Comparison of ENCODE assay signal across 14 cellular contexts in genomic region chr19:14378890-14379289, GRCh38.
DNase-seq lines count a peak whose midpoint lies in the region; ATAC-seq and TF ChIP-seq lines count a peak whose summit lies in the region.
"Had no signal": no experiment of that assay in that cellular context is flagged by ENCODE, and none has a peak within 500 bp of the region (broad histone marks: within the 10 kb centered on the region; RNA-seq: fewer than 3 reads in every experiment).

No MANE protein-coding gene starts in this region.

- peaks cover 55% of the 10 kb centered on the region for H3K4me1 Mint-ChIP-seq in stimulated activated naive CD8-positive, alpha-beta T cell treated with anti-CD3 and anti-CD28 coated beads, Interleukin-15, Interleukin-2, amounts not matched to agents 100 ng/mL and 50 ng/mL, for 24 hours (ENCODE audit: low read depth)
- peaks cover 62% of the 10 kb centered on the region for H3K4me1 Mint-ChIP-seq in stimulated activated naive CD8-positive, alpha-beta T cell treated with anti-CD3 and anti-CD28 coated beads, Interleukin-15, amount 100 ng/mL, for 72 hours
- H3K4me1 Mint-ChIP-seq in effector memory CD8-positive, alpha-beta T cell (ENCODE audit: low read depth in 2 of 2), result peaks cover 40 to 49% of the 10 kb centered on the region in 2 donors
- peaks cover 39% of the 10 kb centered on the region for H3K4me1 Mint-ChIP-seq in nephron

- TF ChIP-seq CTCF in nephron (IDR thresholded peaks at IDR 0.05; ENCODE audit: unreplicated experiment in 3 of 3), result no peak

- peaks cover 21% of the 10 kb centered on the region for H3K36me3 Mint-ChIP-seq in stimulated activated naive CD8-positive, alpha-beta T cell treated with anti-CD3 and anti-CD28 coated beads, Interleukin-15, Interleukin-2, amounts not matched to agents 100 ng/mL and 50 ng/mL, for 24 hours (ENCODE audit: low read depth)
- peaks cover 74% of the 10 kb centered on the region for H3K36me3 Mint-ChIP-seq in effector memory CD8-positive, alpha-beta T cell (ENCODE audit: insufficient read depth)
- no peaks in the 10 kb centered on the region for H3K36me3 Mint-ChIP-seq in nephron (ENCODE audit: low read depth)

- ATAC-seq in stimulated activated naive CD8-positive, alpha-beta T cell treated with anti-CD3 and anti-CD28 coated beads, Interleukin-15, amount 100 ng/mL, for 72 hours, result no peak
- no peak for ATAC-seq in effector memory CD8-positive, alpha-beta T cell (replicated peaks)
- ATAC-seq: Panc1 had no signal

- no peaks in the 10 kb centered on the region for H3K9me3 Mint-ChIP-seq in stimulated activated naive CD8-positive, alpha-beta T cell treated with anti-CD3 and anti-CD28 coated beads, Interleukin-15, Interleukin-2, amounts not matched to agents 100 ng/mL and 50 ng/mL, for 24 hours
- no peaks in the 10 kb centered on the region for H3K9me3 Mint-ChIP-seq in stimulated activated naive CD8-positive, alpha-beta T cell treated with anti-CD3 and anti-CD28 coated beads, Interleukin-15, amount 100 ng/mL, for 72 hours
- H3K9me3 Mint-ChIP-seq in effector memory CD8-positive, alpha-beta T cell, result no peaks in the 10 kb centered on the region
- no peaks in the 10 kb centered on the region for H3K9me3 Mint-ChIP-seq in nephron

- no peaks in the 10 kb centered on the region for H3K27me3 Mint-ChIP-seq in stimulated activated naive CD8-positive, alpha-beta T cell treated with anti-CD3 and anti-CD28 coated beads, Interleukin-15, Interleukin-2, amounts not matched to agents 100 ng/mL and 50 ng/mL, for 24 hours
- H3K27me3 Mint-ChIP-seq in stimulated activated naive CD8-positive, alpha-beta T cell treated with anti-CD3 and anti-CD28 coated beads, Interleukin-15, amount 100 ng/mL, for 72 hours, result no peaks in the 10 kb centered on the region
- H3K27me3 Mint-ChIP-seq in effector memory CD8-positive, alpha-beta T cell, result no peaks in the 10 kb centered on the region
- no peaks in the 10 kb centered on the region for H3K27me3 Mint-ChIP-seq in nephron (ENCODE audit: low read depth)

- no peak overlapping the region for H3K4me3 Mint-ChIP-seq in stimulated activated naive CD8-positive, alpha-beta T cell treated with anti-CD3 and anti-CD28 coated beads, Interleukin-15, Interleukin-2, amounts not matched to agents 100 ng/mL and 50 ng/mL, for 24 hours
- no peak overlapping the region for H3K4me3 Mint-ChIP-seq in stimulated activated naive CD8-positive, alpha-beta T cell treated with anti-CD3 and anti-CD28 coated beads, Interleukin-15, amount 100 ng/mL, for 72 hours
- H3K4me3 Mint-ChIP-seq in effector memory CD8-positive, alpha-beta T cell, result peak overlapping the region in 1 of 2 donors; percentile 94
- no peak overlapping the region for H3K4me3 Mint-ChIP-seq in nephron

- H3K27ac Mint-ChIP-seq in stimulated activated naive CD8-positive, alpha-beta T cell treated with anti-CD3 and anti-CD28 coated beads, Interleukin-15, Interleukin-2, amounts not matched to agents 100 ng/mL and 50 ng/mL, for 24 hours, result peak overlapping the region; percentile 75
- no peak overlapping the region for H3K27ac Mint-ChIP-seq in stimulated activated naive CD8-positive, alpha-beta T cell treated with anti-CD3 and anti-CD28 coated beads, Interleukin-15, amount 100 ng/mL, for 72 hours
- peak overlapping the region; percentile 90 to 94 for H3K27ac Mint-ChIP-seq in effector memory CD8-positive, alpha-beta T cell
- H3K27ac Mint-ChIP-seq in nephron, result peak overlapping the region; percentile 78 to 93 (median 89)

- DNase-seq in stimulated activated naive CD8-positive, alpha-beta T cell treated with anti-CD3 and anti-CD28 coated beads, Interleukin-15, amount 100 ng/mL, for 72 hours, result no peak
- DNase-seq in effector memory CD8-positive, alpha-beta T cell, result no peak
- DNase-seq in NCI-H1417 treated with DMSO at 0.1 percent for 48 hours (lab: John Stamatoyannopoulos, UW) (no peak), GDM1 (lab: John Stamatoyannopoulos, UW) (no peak), anterior cingulate cortex (lab: John Stamatoyannopoulos, UW) (no peak), NCI-H1092 treated with DMSO at 0.1 percent for 48 hours (lab: John Stamatoyannopoulos, UW) (no peak)
- DNase-seq: adrenal gland, DMS 273 treated with DMSO at 0.1 percent for 48 hours, H7, mesendoderm, NCI-H69 had no signal

Comparison
In these comparisons a context has a peak if more than half of its experiments do, and no peak if none do; other contexts are left out.
1. H3K27ac Mint-ChIP-seq: peak in stimulated activated naive CD8-positive, alpha-beta T cell treated with anti-CD3 and anti-CD28 coated beads, Interleukin-15, Interleukin-2, amounts not matched to agents 100 ng/mL and 50 ng/mL, for 24 hours (single experiment), effector memory CD8-positive, alpha-beta T cell (2 of 2) and nephron (3 of 3); none in stimulated activated naive CD8-positive, alpha-beta T cell treated with anti-CD3 and anti-CD28 coated beads, Interleukin-15, amount 100 ng/mL, for 72 hours (0 of 2).